Comparison of ENCODE assay signal across 7 cellular contexts in genomic region chr16:69150146-69150865, GRCh38. TPM values are rescaled to one million over a fixed set of nuclear protein-coding genes. Genes with fewer than 3 reads are reported as not detected.
A peak's percentile ranks its signal among the peaks of the same experiment; 100 is the strongest.
DNase-seq lines count a peak whose midpoint lies in the region; ATAC-seq, FAIRE-seq and TF ChIP-seq lines count a peak whose summit lies in the region.

No MANE protein-coding gene starts in this region.

- H3K9me3 ChIP-seq in hepatocyte (ENCODE audit: low read depth) = no peaks in the 10 kb centered on the region
- H3K9me3 ChIP-seq in smooth muscle cell (replicated peaks; ENCODE audit: low read depth) = no peaks in the 10 kb centered on the region

- H2AFZ ChIP-seq in hepatocyte = no peak overlapping the region
- H2AFZ ChIP-seq in smooth muscle cell (ENCODE audit: low read depth) = no peak overlapping the region

- no peak overlapping the region for H3K4me3 ChIP-seq in LNCaP clone FGC (ENCODE audit: low read depth, low read length)
- H3K4me3 ChIP-seq in hepatocyte = no peak overlapping the region
- H3K4me3 ChIP-seq in smooth muscle cell = no peak overlapping the region

- no peaks in the 10 kb centered on the region for H3K9me3 Mint-ChIP-seq in brain

- H3K4me1 Mint-ChIP-seq in brain = no peaks in the 10 kb centered on the region

- H3K79me2 ChIP-seq in hepatocyte (peaks cover under 1% of the 10 kb centered on the region), smooth muscle cell (ENCODE audit: low read depth) (no peaks in the 10 kb centered on the region)

- H3K27me3 Mint-ChIP-seq in brain = no peaks in the 10 kb centered on the region

- H3K4me3 Mint-ChIP-seq in brain = no peak overlapping the region

- ATAC-seq in GM18519 (IDR thresholded peaks at IDR 0.05; ENCODE audit: low FRiP score, unreplicated experiment) = no peak

- H3K4me2 ChIP-seq in hepatocyte (no peak overlapping the region), smooth muscle cell (no peak overlapping the region)

- peaks cover 70% of the 10 kb centered on the region for H3K36me3 Mint-ChIP-seq in brain

- no peak overlapping the region for H3K27ac ChIP-seq in hepatocyte
- H3K27ac ChIP-seq in smooth muscle cell (ENCODE audit: low read depth) = no peak overlapping the region

- H3K36me3 ChIP-seq in hepatocyte (replicated peaks; ENCODE audit: insufficient read depth, low read depth) = no peaks in the 10 kb centered on the region
- peaks cover 20% of the 10 kb centered on the region for H3K36me3 ChIP-seq in smooth muscle cell (ENCODE audit: low read depth)

- peak overlapping the region in 3 of 5 experiments; percentile 11 to 42 (median 15) for H3K27ac Mint-ChIP-seq in brain

- no peaks in the 10 kb centered on the region for H3K9me2 ChIP-seq in hepatocyte (replicated peaks; ENCODE audit: insufficient read depth)

- 69% methylated on average over 16 of the region's 16 CpGs for WGBS in hepatocyte (ENCODE audit: low lambda C conversion rate, missing lambda C conversion rate)
- WGBS in smooth muscle cell (ENCODE audit: low lambda C conversion rate) = 72% methylated on average over 16 of the region's 16 CpGs

- H4K20me1 ChIP-seq in hepatocyte (ENCODE audit: insufficient read depth, poor library complexity, severe bottlenecking) (no peaks in the 10 kb centered on the region), smooth muscle cell (ENCODE audit: low read depth) (peaks cover 4% of the 10 kb centered on the region)

- H3F3A ChIP-seq in smooth muscle cell (ENCODE audit: low read depth) = no peaks in the 10 kb centered on the region

- H3K27me3 ChIP-seq in hepatocyte (no peaks in the 10 kb centered on the region), smooth muscle cell (ENCODE audit: low read depth) (no peaks in the 10 kb centered on the region)

- TF ChIP-seq CTCF in LNCaP clone FGC (IDR thresholded peaks at IDR 0.05; ENCODE audit: control insufficient read depth, extremely low read depth, insufficient read depth) (peak; percentile 73), brain (conservative IDR thresholded peaks at IDR 0.05) (peak; percentile 82 to 84), hepatocyte (IDR thresholded peaks at IDR 0.05; ENCODE audit: poor library complexity) (peak; percentile 92), smooth muscle cell (IDR thresholded peaks at IDR 0.05; ENCODE audit: borderline replicate concordance, insufficient read depth, poor library complexity, severe bottlenecking) (peak; percentile 77)

- H3K9ac ChIP-seq in smooth muscle cell (ENCODE audit: low read depth) = no peak overlapping the region

- peak; percentile 43 for DNase-seq in LNCaP clone FGC (ENCODE audit: low read depth)
- DNase-seq in SHP77 treated with DMSO at 0.1 percent for 48 hours (lab: John Stamatoyannopoulos, UW) = peak; percentile 23
- peak; percentile 90 for DNase-seq in hepatocyte (ENCODE audit: low spot score)
- DNase-seq in smooth muscle cell (lab: John Stamatoyannopoulos, UW; ENCODE audit: unreplicated experiment) = no peak

- FAIRE-seq in G401.6 (lab: Jason Lieb, UNC) = peak; percentile 97

- no peaks in the 10 kb centered on the region for H3K4me1 ChIP-seq in hepatocyte (ENCODE audit: insufficient read depth)
- H3K4me1 ChIP-seq in smooth muscle cell (ENCODE audit: low read depth) = no peaks in the 10 kb centered on the region

RNA-seq across cellular contexts. Expression of gene UTP4, which starts 17.9 kb away (rescaled TPM):
- polyA plus RNA-seq in brain (ENCODE audit: insufficient read depth, low read depth, low replicate concordance) = 36.3 TPM
- total RNA-seq in hepatocyte = 12.7 and 21.6 TPM in 2 replicates
- polyA plus RNA-seq in hepatocyte = 41.4 and 43.0 TPM in 2 replicates
- 13.8 and 20.4 TPM in 2 replicates for total RNA-seq in smooth muscle cell
- 29.0 and 32.8 TPM in 2 replicates for polyA plus RNA-seq in smooth muscle cell

RNA-seq across cellular contexts. Expression of gene CHTF8, which starts 17.9 kb away (rescaled TPM):
- 151 TPM for polyA plus RNA-seq in brain (ENCODE audit: insufficient read depth, low read depth, low replicate concordance)
- total RNA-seq in hepatocyte = 80.0 and 121 TPM in 2 replicates
- 67.8 and 83.6 TPM in 2 replicates for polyA plus RNA-seq in hepatocyte
- 74.2 and 77.7 TPM in 2 replicates for total RNA-seq in smooth muscle cell
- polyA plus RNA-seq in smooth muscle cell = 70.8 and 83.8 TPM in 2 replicates

RNA-seq across cellular contexts. Expression of gene SNTB2, which starts 36.7 kb away (rescaled TPM):
- polyA plus RNA-seq in brain (ENCODE audit: insufficient read depth, low read depth, low replicate concordance) = 3.4 TPM
- 19.5 and 21.5 TPM in 2 replicates for total RNA-seq in hepatocyte
- 36.7 and 46.3 TPM in 2 replicates for polyA plus RNA-seq in hepatocyte
- 11.0 and 25.9 TPM in 2 replicates for total RNA-seq in smooth muscle cell
- 17.1 and 19.2 TPM in 2 replicates for polyA plus RNA-seq in smooth muscle cell

RNA-seq across cellular contexts. Expression of gene HAS3, which starts 44.9 kb away (rescaled TPM):
- 6.5 TPM for polyA plus RNA-seq in brain (ENCODE audit: insufficient read depth, low read depth, low replicate concordance)
- 0.53 and 0.60 TPM in 2 replicates for total RNA-seq in hepatocyte
- polyA plus RNA-seq in hepatocyte = 0.19 TPM in 1 of 2 replicates, not detected in the other
- total RNA-seq in smooth muscle cell = 1.2 and 2.7 TPM in 2 replicates
- 0.39 and 1.1 TPM in 2 replicates for polyA plus RNA-seq in smooth muscle cell
